ENCODE assay signal across 26 cellular contexts in the genomic region with DNA sequence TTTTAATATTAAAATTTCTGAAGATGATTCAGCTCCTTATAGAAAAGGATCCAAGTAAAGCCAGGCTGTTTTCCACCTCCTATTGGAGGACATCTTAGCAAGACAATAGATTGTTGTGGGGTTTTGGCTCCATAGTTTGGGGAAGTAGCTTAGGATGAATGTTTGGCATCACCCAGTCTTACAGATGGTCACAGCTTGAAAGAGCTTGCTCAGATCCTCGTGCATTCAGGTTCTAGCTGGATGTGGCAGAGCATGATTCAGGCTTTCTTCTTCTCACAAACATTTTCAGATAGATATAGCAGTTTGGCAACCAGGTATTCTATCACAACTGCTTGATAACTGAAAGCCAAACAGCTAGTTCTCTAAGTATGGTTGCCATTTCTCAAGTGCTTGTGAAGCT.
"Had no signal": no experiment of that assay in that cellular context is flagged by ENCODE, and none has a peak within 500 bp of the region (broad histone marks: within the 10 kb centered on the region; RNA-seq: fewer than 3 reads in every experiment).

No MANE protein-coding gene starts in this region.

- ATAC-seq: natural killer cell; sciatic nerve; stimulated activated naive B cell treated with anti-CD40 and anti-IgM and Interleukin-4, amounts not matched to agents 10 μg/mL and 1 μg/mL and 100 μg/mL, for 72 hours; stimulated activated naive CD8-positive, alpha-beta T cell treated with anti-CD3 and anti-CD28 coated beads, Interleukin-15, Interleukin-2, amounts not matched to agents 100 U/mL and 50 U/mL, for 24 hours; upper lobe of right lung had no signal

- H3K4me3 ChIP-seq: left ventricle myocardium inferior, lung, neural progenitor cell, right atrium auricular region, skin epidermis, stomach, suprapubic skin, thoracic aorta, tibial artery, upper lobe of right lung had no signal

- H3K36me3 ChIP-seq: left ventricle myocardium inferior, neural progenitor cell, neutrophil, right atrium auricular region, stomach, suprapubic skin, thoracic aorta, tibial artery, upper lobe of right lung had no signal

- DNase-seq: islet precursor cell; left ventricle myocardium inferior; mesendoderm; naive B cell; natural killer cell; nephron progenitor cell; occipital lobe; stimulated activated CD4-positive, alpha-beta T cell treated with anti-CD3 and anti-CD28 coated beads, Interleukin-12 subunit alpha, Interleukin-12 subunit beta, amount 100 ng/mL, for 4 hours; stimulated activated CD4-positive, alpha-beta T cell treated with anti-CD3 and anti-CD28 coated beads, Interleukin-15, amount 100 ng/mL, for 24 hours; stimulated activated CD4-positive, alpha-beta T cell treated with anti-CD3 and anti-CD28 coated beads, Interleukin-2, amount 100 ng/mL, for 24 hours; stimulated activated CD4-positive, alpha-beta T cell treated with anti-CD3 and anti-CD28 coated beads, Interleukin-4, amount 100 ng/mL, for 1 hour; stimulated activated naive B cell treated with anti-CD40 and anti-IgM and Interleukin-4, amounts not matched to agents 10 μg/mL and 1 μg/mL and 100 μg/mL, for 72 hours; stimulated activated naive CD8-positive, alpha-beta T cell treated with anti-CD3 and anti-CD28 coated beads, Interleukin-15, Interleukin-2, amounts not matched to agents 100 U/mL and 50 U/mL, for 24 hours; stomach; tibial artery; trophoblast cell; upper lobe of right lung had no signal

- H3K27me3 ChIP-seq: neural progenitor cell, neutrophil, right atrium auricular region, suprapubic skin, tibial artery, upper lobe of right lung had no signal

- H3K27ac ChIP-seq: left ventricle myocardium inferior, neural progenitor cell, neutrophil, parathyroid adenoma, right atrium auricular region, skin epidermis, stomach, suprapubic skin, thoracic aorta, tibial artery, upper lobe of right lung had no signal
